22 cellular contexts compared by ENCODE assay signal in genomic region chr14:45194964-45195363, GRCh38. TPM values are rescaled to one million over a fixed set of nuclear protein-coding genes. Genes with fewer than 3 reads are reported as not detected.
DNase-seq lines count a peak whose midpoint lies in the region; ATAC-seq and TF ChIP-seq lines count a peak whose summit lies in the region.
"Had no signal": no experiment of that assay in that cellular context is flagged by ENCODE, and none has a peak within 500 bp of the region (broad histone marks: within the 10 kb centered on the region; RNA-seq: fewer than 3 reads in every experiment).

No MANE protein-coding gene starts in this region.

- no peaks in the 10 kb centered on the region for H3K9me3 ChIP-seq in osteoblast (ENCODE audit: low read depth, low read length)
- H3K9me3 ChIP-seq: suprapubic skin had no signal

- H3K9me3 Mint-ChIP-seq in activated naive CD4-positive, alpha-beta T cell treated with anti-CD3 and anti-CD28 coated beads, Interleukin-2, amount 50 U/mL, for 24 hours = no peaks in the 10 kb centered on the region
- H3K9me3 Mint-ChIP-seq: CD4-positive, alpha-beta T cell; nephron had no signal

- no peak overlapping the region for H3K4me3 ChIP-seq in osteoblast (ENCODE audit: insufficient read depth, low read length)
- H3K4me3 ChIP-seq: SK-N-MC, suprapubic skin had no signal

- peak overlapping the region; percentile 35 for H3K4me2 ChIP-seq in osteoblast (ENCODE audit: insufficient read depth, low read length)

- no peak overlapping the region for H3K4me3 Mint-ChIP-seq in activated naive CD4-positive, alpha-beta T cell treated with anti-CD3 and anti-CD28 coated beads, Interleukin-2, amount 50 U/mL, for 24 hours
- H3K4me3 Mint-ChIP-seq: CD4-positive, alpha-beta T cell; nephron had no signal

- no peak for DNase-seq in activated naive CD4-positive, alpha-beta T cell treated with anti-CD3 and anti-CD28 coated beads, Interleukin-2, amount 50 U/mL, for 16 hours
- no peak for DNase-seq in osteoblast (ENCODE audit: insufficient read length, low spot score, missing footprints)
- no peak for DNase-seq in left ventricle myocardium superior
- DNase-seq in DMS 273 treated with DMSO at 0.1 percent for 48 hours (lab: John Stamatoyannopoulos, UW) = no peak
- DNase-seq: CD4-positive, alpha-beta T cell; hippocampal formation; Kasumi-1; mesendoderm; NCI-H1417 treated with DMSO at 0.1 percent for 48 hours; small intestine; stimulated activated CD4-positive, alpha-beta T cell treated with anti-CD3 and anti-CD28 coated beads, Interleukin-4, amount 100 ng/mL, for 24 hours; T1000 had no signal

- H3K27me3 ChIP-seq in osteoblast (ENCODE audit: insufficient read depth, low read length) = no peaks in the 10 kb centered on the region
- H3K27me3 ChIP-seq: suprapubic skin had no signal

- H4K20me1 ChIP-seq in osteoblast (ENCODE audit: insufficient read depth, low read length) = no peaks in the 10 kb centered on the region

- H2AFZ ChIP-seq in osteoblast (ENCODE audit: low read length) = peak overlapping the region; percentile 70

- no peaks in the 10 kb centered on the region for H3K79me2 ChIP-seq in osteoblast (ENCODE audit: insufficient read depth, low read length)

- intact Hi-C loops in left ventricle myocardium superior (cut with micrococcal nuclease) = no loop called here

- no peaks in the 10 kb centered on the region for H3K36me3 ChIP-seq in osteoblast (ENCODE audit: insufficient read depth, low read length)

- peaks cover 13% of the 10 kb centered on the region for H3K4me1 ChIP-seq in osteoblast (ENCODE audit: insufficient read depth, low read length)
- H3K4me1 ChIP-seq: suprapubic skin had no signal

- H3K27ac Mint-ChIP-seq in activated naive CD4-positive, alpha-beta T cell treated with anti-CD3 and anti-CD28 coated beads, Interleukin-2, amount 50 U/mL, for 24 hours = peak overlapping the region; percentile 23
- H3K27ac Mint-ChIP-seq: CD4-positive, alpha-beta T cell; nephron; progenitor cell of endocrine pancreas had no signal

- H3K27ac ChIP-seq in osteoblast (ENCODE audit: low read depth, low read length) = no peak overlapping the region
- H3K27ac ChIP-seq: SK-N-MC, suprapubic skin had no signal

- no peaks in the 10 kb centered on the region for H3K27me3 Mint-ChIP-seq in activated naive CD4-positive, alpha-beta T cell treated with anti-CD3 and anti-CD28 coated beads, Interleukin-2, amount 50 U/mL, for 24 hours
- H3K27me3 Mint-ChIP-seq: CD4-positive, alpha-beta T cell; progenitor cell of endocrine pancreas had no signal

- no peak for TF ChIP-seq CTCF in osteoblast (IDR thresholded peaks at IDR 0.05; ENCODE audit: extremely low read depth, low read depth, low read length)

- peaks cover 8% of the 10 kb centered on the region for H3K4me1 Mint-ChIP-seq in activated naive CD4-positive, alpha-beta T cell treated with anti-CD3 and anti-CD28 coated beads, Interleukin-2, amount 50 U/mL, for 24 hours
- H3K4me1 Mint-ChIP-seq: nephron had no signal

- peaks cover 7% of the 10 kb centered on the region for H3K36me3 Mint-ChIP-seq in activated naive CD4-positive, alpha-beta T cell treated with anti-CD3 and anti-CD28 coated beads, Interleukin-2, amount 50 U/mL, for 24 hours

- ATAC-seq in GM21619 (IDR thresholded peaks at IDR 0.05; ENCODE audit: unreplicated experiment) = peak; percentile 66
- peak; percentile 73 for ATAC-seq in HG03159 (IDR thresholded peaks at IDR 0.05; ENCODE audit: unreplicated experiment)
- no peak for ATAC-seq in left ventricle myocardium superior
- ATAC-seq in GM21447 (IDR thresholded peaks at IDR 0.05; ENCODE audit: unreplicated experiment) = no peak
- ATAC-seq: HCT116, Panc1 had no signal

RNA-seq across cellular contexts. Expression of gene MIS18BP1, which starts 58.0 kb away (rescaled TPM):
- total RNA-seq in osteoblast = 29.7 and 35.7 TPM in 2 replicates
- total RNA-seq in left ventricle myocardium superior = 5.5 TPM

RNA-seq across cellular contexts. Expression of gene FANCM, which starts 59.2 kb away (rescaled TPM):
- total RNA-seq in osteoblast = 6.2 and 6.8 TPM in 2 replicates
- 2.6 TPM for total RNA-seq in left ventricle myocardium superior

Comparison
In these comparisons a context has a peak if more than half of its experiments do, and no peak if none do; other contexts are left out.
1. ATAC-seq: peak in GM21619 (single experiment) and HG03159 (single experiment); none in left ventricle myocardium superior (single experiment) and GM21447 (single experiment).